Comparison of ENCODE assay signal across 14 cellular contexts in genomic region chr6:34205916-34206315, GRCh38. TPM values are rescaled to one million over a fixed set of nuclear protein-coding genes. Genes with fewer than 3 reads are reported as not detected.
A peak's percentile ranks its signal among the peaks of the same experiment; 100 is the strongest.
DNase-seq lines count a peak whose midpoint lies in the region; ATAC-seq and TF ChIP-seq lines count a peak whose summit lies in the region.
"Had no signal": no experiment of that assay in that cellular context is flagged by ENCODE, and none has a peak within 500 bp of the region (broad histone marks: within the 10 kb centered on the region; RNA-seq: fewer than 3 reads in every experiment).

No MANE protein-coding gene starts in this region.

- peaks cover 19% of the 10 kb centered on the region for H3K4me1 Mint-ChIP-seq in GM23338
- peaks cover 8% of the 10 kb centered on the region for H3K4me1 Mint-ChIP-seq in activated T-helper 17 cell treated with anti-CD3 and anti-CD28 coated beads, Interleukin-2, amount 50 U/mL, for 72 hours
- H3K4me1 Mint-ChIP-seq in Calu3 (ENCODE audit: low read depth, unreplicated experiment): no peaks in the 10 kb centered on the region

- H4K20me1 ChIP-seq in GM23338 (replicated peaks; ENCODE audit: insufficient read depth): no peaks in the 10 kb centered on the region
- H4K20me1 ChIP-seq in PC-3 (ENCODE audit: low read length): no peaks in the 10 kb centered on the region
- H4K20me1 ChIP-seq: BLaER1 treated with 17β-estradiol and CSF1 and Interleukin-3, amounts not matched to agents 10 nM and 100 nM had no signal

- intact Hi-C loops in PC-3 (cut with micrococcal nuclease): no loop called here
- intact Hi-C loops in Calu3 (cut with micrococcal nuclease; ENCODE audit: unreplicated experiment): no loop called here

- DNase-seq in GM23338 (ENCODE audit: low spot score): peak; percentile 35
- no peak for DNase-seq in foreskin keratinocyte
- DNase-seq in PC-3: no peak
- no peak for DNase-seq in NCI-H146 treated with DMSO at 0.1 percent for 48 hours (lab: John Stamatoyannopoulos, UW; ENCODE audit: unreplicated experiment)
- DNase-seq in Calu3: no peak
- DNase-seq: ACHN; CD4-positive, CD25-positive, alpha-beta regulatory T cell; DMS79; KG1 had no signal

- H3K9ac ChIP-seq in PC-3 (ENCODE audit: low read length): no peak overlapping the region
- H3K9ac ChIP-seq: BLaER1 treated with 17β-estradiol and CSF1 and Interleukin-3, amounts not matched to agents 10 nM and 100 nM had no signal

- H3K36me3 Mint-ChIP-seq in GM23338 (ENCODE audit: low read depth) (peaks cover 9% of the 10 kb centered on the region), Calu3 (ENCODE audit: insufficient read depth, unreplicated experiment) (no peaks in the 10 kb centered on the region)
- H3K36me3 Mint-ChIP-seq in activated T-helper 17 cell treated with anti-CD3 and anti-CD28 coated beads, Interleukin-2, amount 50 U/mL, for 72 hours (ENCODE audit: low read depth): no peaks in the 10 kb centered on the region
- H3K36me3 Mint-ChIP-seq: CD4-positive, CD25-positive, alpha-beta regulatory T cell had no signal

- CTCF ChIA-PET in HEK293 (lab: Yijun Ruan, JAX) (interaction anchor here (0.6 to 2.8 kb wide), 3 partner anchors 9 to 945 kb away, joined by 3 to 14 read pairs (median 4); no protein-coding TSS in a partner anchor), PC-3 (lab: Charles Lee) (no interaction called here), Calu3 (lab: Charles Lee) (no interaction called here)

- H3K4me1 ChIP-seq in GM23338 (ENCODE audit: insufficient read depth) (peaks cover 3% of the 10 kb centered on the region; the same call in 1 of the 2 replicates), HEK293 (ENCODE audit: control insufficient read depth, insufficient read depth, low read length) (no peaks in the 10 kb centered on the region), foreskin keratinocyte (peaks cover 4% of the 10 kb centered on the region), PC-3 (ENCODE audit: insufficient read depth, low read length) (no peaks in the 10 kb centered on the region)

- ATAC-seq in GM23338: peak; percentile 66
- no peak for ATAC-seq in activated T-helper 17 cell treated with anti-CD3 and anti-CD28 coated beads, Interleukin-2, amount 50 U/mL, for 72 hours (replicated peaks)
- ATAC-seq in foreskin keratinocyte: no peak
- ATAC-seq in HG02623 (IDR thresholded peaks at IDR 0.05; ENCODE audit: unreplicated experiment): no peak
- ATAC-seq in PC-3: no peak

- peaks cover 4% of the 10 kb centered on the region for H3F3A ChIP-seq in GM23338 (replicated peaks; ENCODE audit: low read depth)
- H3F3A ChIP-seq in PC-3 (ENCODE audit: low read length, unreplicated experiment): no peaks in the 10 kb centered on the region

- H3K27ac Mint-ChIP-seq in GM23338: 0 out of 2 replicates have a peak overlapping the region, but pooled peaks have one; percentile 65
- H3K27ac Mint-ChIP-seq in activated T-helper 17 cell treated with anti-CD3 and anti-CD28 coated beads, Interleukin-2, amount 50 U/mL, for 72 hours: peak overlapping the region; percentile 63
- no peak overlapping the region for H3K27ac Mint-ChIP-seq in Calu3 (ENCODE audit: unreplicated experiment)
- H3K27ac Mint-ChIP-seq: CD4-positive, CD25-positive, alpha-beta regulatory T cell had no signal

- H3K27me3 Mint-ChIP-seq in GM23338 (ENCODE audit: insufficient read depth, low read depth, poor library complexity) (peaks cover 8% of the 10 kb centered on the region), Calu3 (ENCODE audit: unreplicated experiment) (no peaks in the 10 kb centered on the region)
- H3K27me3 Mint-ChIP-seq in activated T-helper 17 cell treated with anti-CD3 and anti-CD28 coated beads, Interleukin-2, amount 50 U/mL, for 72 hours: no peaks in the 10 kb centered on the region
- H3K27me3 Mint-ChIP-seq: CD4-positive, CD25-positive, alpha-beta regulatory T cell had no signal

- no peaks in the 10 kb centered on the region for H3K9me3 ChIP-seq in HEK293 (ENCODE audit: control insufficient read depth, insufficient read depth, low read depth, low read length)
- H3K9me3 ChIP-seq in PC-3 (ENCODE audit: low read length): no peaks in the 10 kb centered on the region

- BruUV-seq in PC-3 (replicated peaks; lab: Mats Ljungman, UMichigan): no TSS peak
- BruUV-seq in Calu3 (replicated peaks; lab: Mats Ljungman, UMichigan): no TSS peak

- H3K9me3 Mint-ChIP-seq in GM23338: peaks cover 13% of the 10 kb centered on the region
- H3K9me3 Mint-ChIP-seq in activated T-helper 17 cell treated with anti-CD3 and anti-CD28 coated beads, Interleukin-2, amount 50 U/mL, for 72 hours: no peaks in the 10 kb centered on the region
- no peaks in the 10 kb centered on the region for H3K9me3 Mint-ChIP-seq in Calu3 (ENCODE audit: low read depth, unreplicated experiment)
- H3K9me3 Mint-ChIP-seq: CD4-positive, CD25-positive, alpha-beta regulatory T cell had no signal

- no peak overlapping the region for H3K27ac ChIP-seq in GM23338 (ENCODE audit: low read depth)
- no peak overlapping the region for H3K27ac ChIP-seq in HEK293 (ENCODE audit: extremely low read depth, low read depth, low read length)
- peak overlapping the region; percentile 36 for H3K27ac ChIP-seq in foreskin keratinocyte
- no peak overlapping the region for H3K27ac ChIP-seq in PC-3 (ENCODE audit: low read length)
- H3K27ac ChIP-seq: BLaER1 treated with 17β-estradiol and CSF1 and Interleukin-3, amounts not matched to agents 10 nM and 100 nM; HL-60 had no signal

- H3K79me2 ChIP-seq in GM23338 (replicated peaks; ENCODE audit: insufficient read depth) (no peaks in the 10 kb centered on the region), PC-3 (ENCODE audit: low read length) (no peaks in the 10 kb centered on the region)

- no peak overlapping the region for H3K4me3 Mint-ChIP-seq in GM23338
- no peak overlapping the region for H3K4me3 Mint-ChIP-seq in activated T-helper 17 cell treated with anti-CD3 and anti-CD28 coated beads, Interleukin-2, amount 50 U/mL, for 72 hours
- no peak overlapping the region for H3K4me3 Mint-ChIP-seq in Calu3 (ENCODE audit: low read depth, unreplicated experiment)
- H3K4me3 Mint-ChIP-seq: CD4-positive, CD25-positive, alpha-beta regulatory T cell had no signal

- H3K9me2 ChIP-seq in GM23338 (ENCODE audit: insufficient read depth) (no peaks in the 10 kb centered on the region), PC-3 (replicated peaks; ENCODE audit: low read length) (no peaks in the 10 kb centered on the region)

- H3K27me3 ChIP-seq in GM23338 (ENCODE audit: insufficient read depth) (no peaks in the 10 kb centered on the region), foreskin keratinocyte (no peaks in the 10 kb centered on the region), PC-3 (ENCODE audit: low read length) (no peaks in the 10 kb centered on the region)
- H3K27me3 ChIP-seq: BLaER1 treated with 17β-estradiol and CSF1 and Interleukin-3, amounts not matched to agents 10 nM and 100 nM had no signal

- peak overlapping the region; percentile 43 for H2AFZ ChIP-seq in GM23338
- H2AFZ ChIP-seq in PC-3 (ENCODE audit: low read length): no peak overlapping the region

- no peaks in the 10 kb centered on the region for H3K36me3 ChIP-seq in GM23338 (ENCODE audit: insufficient read depth)
- no peaks in the 10 kb centered on the region for H3K36me3 ChIP-seq in HEK293 (ENCODE audit: control insufficient read depth in 2 of 2, insufficient read depth in 1 of 2, low read length in 2 of 2)
- H3K36me3 ChIP-seq in PC-3 (ENCODE audit: low read depth, low read length): no peaks in the 10 kb centered on the region
- H3K36me3 ChIP-seq: BLaER1 treated with 17β-estradiol and CSF1 and Interleukin-3, amounts not matched to agents 10 nM and 100 nM had no signal

- H3K4me3 ChIP-seq in GM23338 (no peak overlapping the region), HEK293 (ENCODE audit: low read depth, low read length) (no peak overlapping the region), PC-3 (ENCODE audit: low read length) (no peak overlapping the region)
- H3K4me3 ChIP-seq: BLaER1 treated with 17β-estradiol and CSF1 and Interleukin-3, amounts not matched to agents 10 nM and 100 nM had no signal

- POLR2A ChIA-PET in HEK293 (lab: Yijun Ruan, JAX) (no interaction called here), PC-3 (lab: Charles Lee; ENCODE audit: unreplicated experiment) (no interaction called here)

- no peak for TF ChIP-seq CTCF in GM23338 (conservative IDR thresholded peaks at IDR 0.05; ENCODE audit: low read depth in 2 of 2)
- TF ChIP-seq CTCF in HEK293 (tag by site-specific recombination; IDR thresholded peaks at IDR 0.05): no peak
- TF ChIP-seq CTCF in foreskin keratinocyte (conservative IDR thresholded peaks at IDR 0.05): no peak
- no peak for TF ChIP-seq CTCF in PC-3 (conservative IDR thresholded peaks at IDR 0.05; ENCODE audit: low read depth, low read length)
- TF ChIP-seq CTCF in Calu3 (IDR thresholded peaks at IDR 0.05; ENCODE audit: unreplicated experiment): no peak

- H3K4me2 ChIP-seq in GM23338 (0 out of 2 replicates have a peak overlapping the region, but pooled peaks have one; percentile 38), PC-3 (ENCODE audit: low read length) (no peak overlapping the region)
- H3K4me2 ChIP-seq: BLaER1 treated with 17β-estradiol and CSF1 and Interleukin-3, amounts not matched to agents 10 nM and 100 nM had no signal

TF ChIP-seq in HEK293, 187 proteins besides CTCF, POLR2A, EP300 and RAD21:
- TF ChIP-seq ZIC2 (tag by site-specific recombination; IDR thresholded peaks at IDR 0.05): peak; percentile 70
- no peak for TF ChIP-seq ZNF394 (tag by site-specific recombination; IDR thresholded peaks at IDR 0.05; ENCODE audit: borderline replicate concordance)
- TF ChIP-seq GLIS1 (tag by site-specific recombination; IDR thresholded peaks at IDR 0.05): peak; percentile 27; the same call in 1 of the 2 replicates

RNA-seq across cellular contexts. Expression of gene HMGA1, which starts 30.8 kb away (rescaled TPM):
- 1,700 and 2,052 TPM in 2 replicates for total RNA-seq in GM23338 (2014; rRNA removed; shearing (Covaris generic))
- polyA plus RNA-seq in GM23338 (2016; fragmentation: Nextera tagmentation; extraction: Ambion mirVana): 1,386 and 1,411 TPM in 2 replicates
- 100 to 1,000 TPM; 203 to 389 TPM for total RNA-seq in activated T-helper 17 cell treated with anti-CD3 and anti-CD28 coated beads, Interleukin-2, amount 50 U/mL, for 72 hours
- 534 and 554 TPM in 2 replicates for total RNA-seq in foreskin keratinocyte
- polyA plus RNA-seq in foreskin keratinocyte: 907 and 927 TPM in 2 replicates
- 1,115 and 1,441 TPM in 2 replicates for total RNA-seq in PC-3 (2014; rRNA removed)
- total RNA-seq in Calu3 (2022): 1,138 and 1,378 TPM in 2 replicates

RNA-seq across cellular contexts. Expression of gene SMIM29, which starts 42.9 kb away (rescaled TPM):
- 5.0 and 9.0 TPM in 2 replicates for total RNA-seq in GM23338 (2014; rRNA removed; shearing (Covaris generic))
- polyA plus RNA-seq in GM23338 (2016; fragmentation: Nextera tagmentation; extraction: Ambion mirVana) (15.9 and 17.0 TPM in 2 replicates), foreskin keratinocyte (63.3 and 83.1 TPM in 2 replicates)
- 10 to 100 TPM; 10.9 to 17.3 TPM for total RNA-seq in activated T-helper 17 cell treated with anti-CD3 and anti-CD28 coated beads, Interleukin-2, amount 50 U/mL, for 72 hours
- total RNA-seq in foreskin keratinocyte (47.8 and 62.3 TPM in 2 replicates), PC-3 (2014; rRNA removed) (25.8 and 26.8 TPM in 2 replicates), Calu3 (2022) (59.2 and 68.6 TPM in 2 replicates)
